13 cellular contexts compared by ENCODE assay signal in the genomic region with DNA sequence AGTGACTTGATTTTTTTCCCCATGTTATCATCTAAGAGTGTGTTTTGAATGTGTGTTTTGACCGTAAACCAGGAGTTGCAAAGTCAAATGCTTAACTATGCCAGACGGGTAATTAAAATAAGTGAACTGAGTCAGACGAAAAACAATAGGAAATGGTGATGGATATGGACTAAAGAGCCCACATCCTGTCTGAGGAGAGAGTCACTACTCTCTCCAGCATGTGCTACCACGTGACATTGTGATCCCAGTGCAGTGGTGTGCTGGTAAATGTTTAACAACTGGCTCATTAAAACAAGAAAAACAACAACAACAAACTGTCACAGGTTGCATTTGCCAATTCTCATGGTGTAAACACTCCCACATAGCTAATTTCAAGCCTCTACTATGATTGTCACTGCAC.
DNase-seq lines count a peak whose midpoint lies in the region; ATAC-seq and TF ChIP-seq lines count a peak whose summit lies in the region.
"Had no signal": no experiment of that assay in that cellular context is flagged by ENCODE, and none has a peak within 500 bp of the region (broad histone marks: within the 10 kb centered on the region; RNA-seq: fewer than 3 reads in every experiment).

No MANE protein-coding gene starts in this region.

- H3K9me3 Mint-ChIP-seq in activated CD8-positive, alpha-beta memory T cell treated with anti-CD3 and anti-CD28 coated beads, Interleukin-2, amount 10 ng/mL, durations not matched to agents 7 days and 5 days (ENCODE audit: low read depth): no peaks in the 10 kb centered on the region

- DNase-seq in AG04449 (ENCODE audit: low read depth, low spot score) (peak; percentile 62), NOMO-1 treated with dmso at 0.1 percent for 144 hours (lab: John Stamatoyannopoulos, UW; ENCODE audit: unreplicated experiment) (peak; percentile 5), fibroblast of peridontal ligament (ENCODE audit: extremely low read depth) (peak; percentile 49), occipital lobe (lab: John Stamatoyannopoulos, UW) (no peak), HT-29 (ENCODE audit: low spot score) (no peak)
- DNase-seq in stimulated activated CD8-positive, alpha-beta memory T cell treated with anti-CD3 and anti-CD28 coated beads, Interleukin-4, amount 100 ng/mL, for 48 hours: no peak
- DNase-seq in activated CD8-positive, alpha-beta memory T cell treated with anti-CD3 and anti-CD28 coated beads, Interleukin-2, amount 10 ng/mL, durations not matched to agents 7 days and 5 days: no peak
- DNase-seq: activated CD4-positive, alpha-beta T cell treated with anti-CD3 and anti-CD28 coated beads for 4 hours; COR-L47; retina had no signal

- H3K4me1 Mint-ChIP-seq in activated CD8-positive, alpha-beta memory T cell treated with anti-CD3 and anti-CD28 coated beads, Interleukin-2, amount 10 ng/mL, durations not matched to agents 7 days and 5 days: peaks cover 5% of the 10 kb centered on the region

- POLR2A ChIA-PET in AG04449 (lab: Yijun Ruan, JAX): interaction anchor here (0.6 kb wide), 1 partner anchor 16 kb away, joined by 3 read pairs; no protein-coding TSS in a partner anchor

- no peak overlapping the region for H3K27ac Mint-ChIP-seq in activated CD8-positive, alpha-beta memory T cell treated with anti-CD3 and anti-CD28 coated beads, Interleukin-2, amount 10 ng/mL, durations not matched to agents 7 days and 5 days

- CTCF ChIA-PET in AG04449 (lab: Yijun Ruan, JAX): no interaction called here
- CTCF ChIA-PET in activated CD8-positive, alpha-beta memory T cell treated with anti-CD3 and anti-CD28 coated beads, Interleukin-2, amount 10 ng/mL, durations not matched to agents 7 days and 5 days (lab: Charles Lee): no interaction called here

- no peak for TF ChIP-seq CTCF in AG04449 (IDR thresholded peaks at IDR 0.05; ENCODE audit: insufficient read depth, low read length, missing control alignments)

- no peaks in the 10 kb centered on the region for H3K36me3 Mint-ChIP-seq in activated CD8-positive, alpha-beta memory T cell treated with anti-CD3 and anti-CD28 coated beads, Interleukin-2, amount 10 ng/mL, durations not matched to agents 7 days and 5 days

- ATAC-seq in GM21381 (IDR thresholded peaks at IDR 0.05; ENCODE audit: unreplicated experiment): peak; percentile 61
- ATAC-seq in activated CD8-positive, alpha-beta memory T cell treated with anti-CD3 and anti-CD28 coated beads, Interleukin-2, amount 10 ng/mL, durations not matched to agents 7 days and 5 days: no peak
- ATAC-seq: HCT116 had no signal

- no peak overlapping the region for H3K4me3 Mint-ChIP-seq in activated CD8-positive, alpha-beta memory T cell treated with anti-CD3 and anti-CD28 coated beads, Interleukin-2, amount 10 ng/mL, durations not matched to agents 7 days and 5 days

- no peaks in the 10 kb centered on the region for H3K27me3 Mint-ChIP-seq in activated CD8-positive, alpha-beta memory T cell treated with anti-CD3 and anti-CD28 coated beads, Interleukin-2, amount 10 ng/mL, durations not matched to agents 7 days and 5 days

- no peak overlapping the region for H3K4me3 ChIP-seq in AG04449 (ENCODE audit: low read depth, low read length)
- H3K4me3 ChIP-seq: thoracic aorta had no signal

Comparison
In these comparisons a context has a peak if more than half of its experiments do, and no peak if none do; other contexts are left out.
1. DNase-seq: peak in AG04449 (single experiment), NOMO-1 treated with dmso at 0.1 percent for 144 hours (single experiment) and fibroblast of peridontal ligament (single experiment); none in occipital lobe (single experiment), stimulated activated CD8-positive, alpha-beta memory T cell treated with anti-CD3 and anti-CD28 coated beads, Interleukin-4, amount 100 ng/mL, for 48 hours (single experiment), HT-29 (single experiment) and activated CD8-positive, alpha-beta memory T cell treated with anti-CD3 and anti-CD28 coated beads, Interleukin-2, amount 10 ng/mL, durations not matched to agents 7 days and 5 days (single experiment).